ENCODE assay signal across 21 cellular contexts in genomic region chr2:1484131-1484884, GRCh38.
"Had no signal": no experiment of that assay in that cellular context is flagged by ENCODE, and none has a peak within 500 bp of the region (broad histone marks: within the 10 kb centered on the region; RNA-seq: fewer than 3 reads in every experiment).

No MANE protein-coding gene starts in this region.

- H3K9me3 ChIP-seq: breast epithelium, lower lobe of right lung, mucosa of descending colon, neutrophil, sigmoid colon, suprapubic skin, tibial nerve had no signal

- H3K36me3 ChIP-seq: breast epithelium, lower lobe of right lung, neutrophil, sigmoid colon, suprapubic skin, tibial nerve had no signal

- H3K27me3 ChIP-seq: neutrophil, suprapubic skin, tibial nerve had no signal

- H3K4me1 ChIP-seq: breast epithelium, lower lobe of right lung, sigmoid colon, suprapubic skin, tibial nerve had no signal

- H3K27ac ChIP-seq: breast epithelium, lower lobe of right lung, neutrophil, sigmoid colon, suprapubic skin, tibial nerve, VCaP had no signal

- H3K4me3 ChIP-seq: breast epithelium, lower lobe of right lung, mucosa of descending colon, sigmoid colon, suprapubic skin, tibial nerve had no signal

- ATAC-seq: activated naive CD4-positive, alpha-beta T cell treated with anti-CD3 and anti-CD28 coated beads, Interleukin-2, amount 50 U/mL, for 72 hours; left colon; lower lobe of right lung; mucosa of descending colon; natural killer cell treated with Interleukin-12 subunit alpha and Interleukin-12 subunit beta and Interleukin-15 and Interleukin-18, amount 100 ng/mL, for 72 hours; stimulated activated naive B cell treated with anti-CD40 and anti-IgM and Interleukin-4, amounts not matched to agents 10 μg/mL and 1 μg/mL and 100 μg/mL, for 72 hours had no signal

- DNase-seq: activated CD4-positive, alpha-beta T cell treated with anti-CD3 and anti-CD28 coated beads for 4 hours; activated CD4-positive, alpha-beta T cell treated with anti-CD3 and anti-CD28 coated beads, Interleukin-2, amount 50 U/mL, for 48 hours; activated T-cell treated with anti-CD3 and anti-CD28 coated beads, Interleukin-2, amount 50 U/mL, for 48 hours; effector CD8-positive, alpha-beta T cell; hippocampal formation; kidney; left colon; lower lobe of right lung; mesendoderm; mucosa of descending colon; sigmoid colon; small intestine; stimulated activated CD4-positive, alpha-beta T cell treated with anti-CD3 and anti-CD28 coated beads, Interleukin-1b, Interleukin-23, amount 100 ng/mL, for 48 hours; stimulated activated naive B cell treated with anti-CD40 and anti-IgM and Interleukin-4, amounts not matched to agents 10 μg/mL and 1 μg/mL and 100 μg/mL, for 72 hours had no signal
